In the genomic region with DNA sequence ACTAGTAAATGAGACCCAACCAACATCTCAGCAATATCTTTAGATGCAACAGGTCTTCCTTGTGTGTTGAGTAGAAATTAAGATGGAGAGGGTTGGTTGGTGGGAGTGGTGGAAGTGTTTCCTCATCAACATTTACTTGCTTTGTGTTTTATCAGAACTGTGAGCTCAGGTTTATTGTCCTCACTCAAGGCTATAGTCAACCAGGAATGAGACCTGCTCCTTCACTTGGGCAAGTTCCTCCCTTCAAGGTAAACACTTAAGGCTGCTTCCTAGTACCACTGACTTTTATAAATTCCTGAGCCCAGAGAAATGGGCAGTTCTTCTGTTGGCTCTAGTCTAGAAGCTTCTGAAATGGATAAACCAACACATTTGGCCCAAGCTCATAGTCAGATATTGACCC, we compare ENCODE assay signal across 23 cellular contexts. TPM values are rescaled to one million over a fixed set of nuclear protein-coding genes. Genes with fewer than 3 reads are reported as not detected.
DNase-seq lines count a peak whose midpoint lies in the region; ATAC-seq and TF ChIP-seq lines count a peak whose summit lies in the region.
"Had no signal": no experiment of that assay in that cellular context is flagged by ENCODE, and none has a peak within 500 bp of the region (broad histone marks: within the 10 kb centered on the region; RNA-seq: fewer than 3 reads in every experiment).

No MANE protein-coding gene starts in this region.

- H3K27ac ChIP-seq in HEK293 (ENCODE audit: extremely low read depth, low read depth, low read length) (no peak overlapping the region), coronary artery (no peak overlapping the region)
- H3K27ac ChIP-seq: 22Rv1; A549; BLaER1 treated with 17β-estradiol and CSF1 and Interleukin-3, amounts not matched to agents 10 nM and 100 nM; C4-2B had no signal

- H3K9me3 ChIP-seq in HEK293 (ENCODE audit: control insufficient read depth, insufficient read depth, low read depth, low read length) (no peaks in the 10 kb centered on the region), mucosa of descending colon (no peaks in the 10 kb centered on the region)
- H3K9me3 ChIP-seq: A549; BLaER1 treated with 17β-estradiol and CSF1 and Interleukin-3, amounts not matched to agents 10 nM and 100 nM; Caco-2 had no signal

- DNase-seq in coronary artery (ENCODE audit: low spot score), result peak; percentile 31
- DNase-seq in left colon, result no peak
- DNase-seq in mucosa of descending colon, result no peak
- no peak for DNase-seq in DMS114 treated with DMSO at 0.1 percent for 48 hours (lab: John Stamatoyannopoulos, UW; ENCODE audit: unreplicated experiment)
- no peak for DNase-seq in cerebellar cortex (ENCODE audit: low spot score)
- DNase-seq: AML-193; Caco-2; Calu3; CD4-positive, alpha-beta T cell; CD8-positive, alpha-beta T cell; DMS153; DMS53; DMS79; DND-41; EL; GDM1 had no signal

- intact Hi-C loops in left colon (cut with DNase I, micrococcal nuclease) (loop anchor here (5.0 to 10.0 kb wide), 2 partner anchors 324 to 332 kb away; no protein-coding TSS in a partner anchor), mucosa of descending colon (cut with DNase I, micrococcal nuclease) (loop anchor here (5.0 to 10.0 kb wide), 2 partner anchors 322 to 324 kb away; no protein-coding TSS in a partner anchor)

- H3K4me3 ChIP-seq in HEK293 (ENCODE audit: low read depth, low read length) (no peak overlapping the region), coronary artery (no peak overlapping the region), mucosa of descending colon (no peak overlapping the region)
- H3K4me3 ChIP-seq: A549; BLaER1 treated with 17β-estradiol and CSF1 and Interleukin-3, amounts not matched to agents 10 nM and 100 nM; GM12878 had no signal

- TF ChIP-seq CTCF in HEK293 (tag by site-specific recombination; IDR thresholded peaks at IDR 0.05), result no peak
- TF ChIP-seq CTCF in coronary artery (IDR thresholded peaks at IDR 0.05), result no peak
- TF ChIP-seq CTCF in mucosa of descending colon (IDR thresholded peaks at IDR 0.05), result no peak

- POLR2A ChIA-PET in HEK293 (lab: Yijun Ruan, JAX), result no interaction called here

- CTCF ChIA-PET in HEK293 (lab: Yijun Ruan, JAX), result interaction anchor here (0.6 to 3.5 kb wide), 5 partner anchors 11 to 678 kb away, joined by 3 to 27 read pairs (median 3); no protein-coding TSS in a partner anchor

- ATAC-seq in left colon, result peak; percentile 81
- ATAC-seq in mucosa of descending colon, result peak; percentile 80
- no peak for ATAC-seq in GM21423 (IDR thresholded peaks at IDR 0.05; ENCODE audit: unreplicated experiment)
- ATAC-seq: A549; CD8-positive, alpha-beta T cell; GM12878 had no signal

- H3K4me1 ChIP-seq in HEK293 (ENCODE audit: control insufficient read depth, insufficient read depth, low read length) (no peaks in the 10 kb centered on the region), mucosa of descending colon (ENCODE audit: low read depth) (peaks cover 6% of the 10 kb centered on the region)
- H3K4me1 ChIP-seq: A549 had no signal

- no peaks in the 10 kb centered on the region for H3K36me3 ChIP-seq in HEK293 (ENCODE audit: control insufficient read depth in 2 of 2, insufficient read depth in 1 of 2, low read length in 2 of 2)
- no peaks in the 10 kb centered on the region for H3K36me3 ChIP-seq in mucosa of descending colon (ENCODE audit: low read depth)
- H3K36me3 ChIP-seq: BLaER1 treated with 17β-estradiol and CSF1 and Interleukin-3, amounts not matched to agents 10 nM and 100 nM had no signal

TF ChIP-seq in HEK293, 187 proteins besides CTCF, POLR2A, EP300 and RAD21:
- no peak for TF ChIP-seq WT1 (tag by site-specific recombination; IDR thresholded peaks at IDR 0.05)
- TF ChIP-seq ZBTB21 (tag by site-specific recombination; IDR thresholded peaks at IDR 0.05), result no peak
- peak; percentile 53; the same call in 1 of the 2 replicates for TF ChIP-seq SCRT2 (tag by site-specific recombination; IDR thresholded peaks at IDR 0.05)

RNA-seq across cellular contexts. Expression of gene MOCS1, which starts 48.9 kb away (rescaled TPM):
- total RNA-seq in left colon (10 to 100 TPM; 12.9 to 18.8 TPM), mucosa of descending colon (10 to 100 TPM; 22.0 to 30.9 (median 22.3) TPM)
